8 cellular contexts compared by ENCODE assay signal in the genomic region with DNA sequence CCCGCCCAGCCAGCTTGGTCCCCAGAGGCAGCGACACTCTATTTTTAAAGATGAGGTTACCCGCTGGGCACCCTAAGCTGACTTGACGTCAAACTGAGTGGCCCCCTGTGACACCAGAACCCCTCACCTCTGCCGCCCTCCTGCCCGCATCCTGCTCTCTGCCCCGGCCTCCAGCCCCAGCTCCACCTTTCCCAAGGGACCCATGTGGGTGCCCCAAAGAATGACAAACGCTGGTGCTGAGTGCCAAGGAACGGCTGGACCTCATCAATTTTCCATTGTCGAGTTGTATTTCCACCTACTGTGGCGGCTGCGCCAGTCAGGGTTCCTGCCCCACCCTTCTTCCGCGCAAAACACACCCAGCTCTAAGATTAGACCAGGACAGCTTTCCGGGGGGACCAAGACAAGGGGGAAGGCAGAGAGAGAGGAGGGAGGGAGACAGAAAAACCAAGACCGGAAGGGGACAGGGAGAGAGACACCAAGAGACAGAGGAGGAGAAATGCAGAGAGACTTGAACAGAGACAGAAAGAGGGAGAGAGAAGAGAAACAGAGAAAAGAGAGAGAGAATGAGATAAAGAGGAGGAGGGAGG. TPM values are rescaled to one million over a fixed set of nuclear protein-coding genes. Genes with fewer than 3 reads are reported as not detected.
DNase-seq lines count a peak whose midpoint lies in the region; ATAC-seq and TF ChIP-seq lines count a peak whose summit lies in the region.

No MANE protein-coding gene starts in this region.

- no peaks in the 10 kb centered on the region for H3K36me3 ChIP-seq in SK-N-SH (replicated peaks in 1 of 2; ENCODE audit: control insufficient read depth in 1 of 2, insufficient read depth in 2 of 2, low read length in 1 of 2)
- no peaks in the 10 kb centered on the region for H3K36me3 ChIP-seq in heart right ventricle

- no peaks in the 10 kb centered on the region for H3K9me3 ChIP-seq in SK-N-SH
- no peaks in the 10 kb centered on the region for H3K9me3 ChIP-seq in heart right ventricle

- 73% methylated on average over 16 of the region's 16 CpGs for WGBS in SK-N-SH (ENCODE audit: low lambda C conversion rate)
- WGBS in heart right ventricle, 2 donors: 32% methylated on average over 16 of the region's 16 CpGs

- H3K36me3 Mint-ChIP-seq in activated CD4-positive, alpha-beta T cell treated with anti-CD3 and anti-CD28 coated beads, Interleukin-2, amount 10 ng/mL, durations not matched to agents 24 days and 14 days (ENCODE audit: low read depth): peaks cover 25% of the 10 kb centered on the region
- H3K36me3 Mint-ChIP-seq in stimulated activated memory B cell treated with anti-CD40 and anti-IgM and Interleukin-4, amounts not matched to agents 10 μg/mL and 1 μg/mL and 100 μg/mL, for 72 hours: peaks cover 8% of the 10 kb centered on the region

- peak overlapping the region; percentile 97 for H3K4me3 Mint-ChIP-seq in activated CD4-positive, alpha-beta T cell treated with anti-CD3 and anti-CD28 coated beads, Interleukin-2, amount 10 ng/mL, durations not matched to agents 24 days and 14 days
- H3K4me3 Mint-ChIP-seq in stimulated activated memory B cell treated with anti-CD40 and anti-IgM and Interleukin-4, amounts not matched to agents 10 μg/mL and 1 μg/mL and 100 μg/mL, for 72 hours: peak overlapping the region; percentile 99

- H3K27me3 ChIP-seq in SK-N-SH (ENCODE audit: insufficient read depth) (peaks cover 15% of the 10 kb centered on the region; the same call in 1 of the 2 replicates), heart right ventricle (peaks cover 0 to 20% (median 0%) of the 10 kb centered on the region in 7 donors)

- H3K79me2 ChIP-seq in SK-N-SH (ENCODE audit: insufficient read depth): peaks cover 11% of the 10 kb centered on the region

- H3F3A ChIP-seq in SK-N-SH (replicated peaks; ENCODE audit: insufficient read depth): no peaks in the 10 kb centered on the region

- POLR2A ChIA-PET in SK-N-SH (lab: Yijun Ruan, JAX): no interaction called here

- TF ChIP-seq CTCF in SK-N-SH (IDR thresholded peaks at IDR 0.05): no peak
- TF ChIP-seq CTCF in heart right ventricle (IDR thresholded peaks at IDR 0.05): no peak
- TF ChIP-seq CTCF in omental fat pad (IDR thresholded peaks at IDR 0.05): no peak

- DNase-seq in SK-N-SH (no peak), heart right ventricle (peak; percentile 18 to 33), inferior parietal cortex (ENCODE audit: extremely low spot score) (no peak), omental fat pad (ENCODE audit: low spot score) (no peak)
- DNase-seq in activated CD4-positive, alpha-beta T cell treated with anti-CD3 and anti-CD28 coated beads, Interleukin-2, amount 10 ng/mL, durations not matched to agents 24 days and 14 days: peak; percentile 73

- no peaks in the 10 kb centered on the region for H3K9me2 ChIP-seq in SK-N-SH

- H3K27me3 Mint-ChIP-seq in activated CD4-positive, alpha-beta T cell treated with anti-CD3 and anti-CD28 coated beads, Interleukin-2, amount 10 ng/mL, durations not matched to agents 24 days and 14 days: no peaks in the 10 kb centered on the region
- no peaks in the 10 kb centered on the region for H3K27me3 Mint-ChIP-seq in stimulated activated memory B cell treated with anti-CD40 and anti-IgM and Interleukin-4, amounts not matched to agents 10 μg/mL and 1 μg/mL and 100 μg/mL, for 72 hours

- peak overlapping the region; percentile 65 to 66; a peak in 3 of 4 replicates for H3K4me3 ChIP-seq in SK-N-SH (ENCODE audit: low read depth in 2 of 2, low read length in 1 of 2)
- peak overlapping the region; percentile 63 to 82 (median 68) for H3K4me3 ChIP-seq in heart right ventricle

- 0 out of 2 replicates have a peak overlapping the region, but pooled peaks have one; percentile 46 for H2AFZ ChIP-seq in SK-N-SH (ENCODE audit: low read depth)

- H3K4me2 ChIP-seq in SK-N-SH: peak overlapping the region; percentile 76

- peaks cover 20% of the 10 kb centered on the region for H3K4me1 Mint-ChIP-seq in activated CD4-positive, alpha-beta T cell treated with anti-CD3 and anti-CD28 coated beads, Interleukin-2, amount 10 ng/mL, durations not matched to agents 24 days and 14 days
- peaks cover 17% of the 10 kb centered on the region for H3K4me1 Mint-ChIP-seq in stimulated activated memory B cell treated with anti-CD40 and anti-IgM and Interleukin-4, amounts not matched to agents 10 μg/mL and 1 μg/mL and 100 μg/mL, for 72 hours

- intact Hi-C loops in activated CD4-positive, alpha-beta T cell treated with anti-CD3 and anti-CD28 coated beads, Interleukin-2, amount 10 ng/mL, durations not matched to agents 24 days and 14 days (cut with micrococcal nuclease): loop anchor here (1.0 to 5.0 kb wide), 3 partner anchors 59 to 1004 kb away; no protein-coding TSS in a partner anchor
- intact Hi-C loops in heart right ventricle (cut with DNase I): loop anchor here in 2 of 10 donors (10.0 kb wide), 3 partner anchors 47 to 103 kb away; no protein-coding TSS in a partner anchor

- ATAC-seq in SK-N-SH treated with all-trans-retinoic acid at 6 μM for 48 hours: no peak
- peak in 7 of 8 donors; percentile 42 to 83 (median 76) for ATAC-seq in heart right ventricle
- ATAC-seq in stimulated activated memory B cell treated with anti-CD40 and anti-IgM and Interleukin-4, amounts not matched to agents 10 μg/mL and 1 μg/mL and 100 μg/mL, for 72 hours: peak; percentile 74
- ATAC-seq in HG03565 (IDR thresholded peaks at IDR 0.05; ENCODE audit: unreplicated experiment): no peak
- ATAC-seq in omental fat pad (ENCODE audit: low FRiP score): no peak

- H3K4me1 ChIP-seq in SK-N-SH (ENCODE audit: control insufficient read depth in 1 of 2, insufficient read depth in 2 of 2, low read depth in 1 of 2, low read length in 1 of 2): no peaks in the 10 kb centered on the region; a peak in 1 of 4 replicates
- peaks cover 0 to 9% (median 0%) of the 10 kb centered on the region in 9 donors for H3K4me1 ChIP-seq in heart right ventricle

- CTCF ChIA-PET in SK-N-SH (lab: Yijun Ruan, JAX): interaction anchor here (0.8 to 1.3 kb wide), 2 partner anchors 60 to 100 kb away, joined by 3 read pairs; no protein-coding TSS in a partner anchor

- no peaks in the 10 kb centered on the region for H4K20me1 ChIP-seq in SK-N-SH (ENCODE audit: insufficient read depth)

- TF ChIP-seq EP300 in SK-N-SH (IDR thresholded peaks at IDR 0.05; ENCODE audit: borderline replicate concordance in 1 of 2, low read depth in 1 of 2, low read length in 1 of 2): no peak

- no peaks in the 10 kb centered on the region for H3K9me3 Mint-ChIP-seq in activated CD4-positive, alpha-beta T cell treated with anti-CD3 and anti-CD28 coated beads, Interleukin-2, amount 10 ng/mL, durations not matched to agents 24 days and 14 days
- no peaks in the 10 kb centered on the region for H3K9me3 Mint-ChIP-seq in stimulated activated memory B cell treated with anti-CD40 and anti-IgM and Interleukin-4, amounts not matched to agents 10 μg/mL and 1 μg/mL and 100 μg/mL, for 72 hours

- no peak overlapping the region for H3K9ac ChIP-seq in SK-N-SH

- TF ChIP-seq RAD21 in SK-N-SH (IDR thresholded peaks at IDR 0.05; ENCODE audit: low read length): no peak

- peak overlapping the region; percentile 94 for H3K27ac Mint-ChIP-seq in activated CD4-positive, alpha-beta T cell treated with anti-CD3 and anti-CD28 coated beads, Interleukin-2, amount 10 ng/mL, durations not matched to agents 24 days and 14 days
- H3K27ac Mint-ChIP-seq in stimulated activated memory B cell treated with anti-CD40 and anti-IgM and Interleukin-4, amounts not matched to agents 10 μg/mL and 1 μg/mL and 100 μg/mL, for 72 hours: peak overlapping the region; percentile 92

- H3K27ac ChIP-seq in SK-N-SH (ENCODE audit: low read depth in 2 of 2, low read length in 1 of 2): no peak overlapping the region
- peak overlapping the region; percentile 75 to 90 (median 82) for H3K27ac ChIP-seq in heart right ventricle

TF ChIP-seq in SK-N-SH, 30 proteins besides CTCF, POLR2A, EP300 and RAD21 (continues in another document):
- no peak for TF ChIP-seq NRF1 (IDR thresholded peaks at IDR 0.05; ENCODE audit: low read depth, low read length)
- no peak for TF ChIP-seq YY1 (IDR thresholded peaks at IDR 0.05; ENCODE audit: low read depth)
- TF ChIP-seq FOSL2 (IDR thresholded peaks at IDR 0.05; ENCODE audit: borderline replicate concordance, low read depth): no peak
- TF ChIP-seq POLR2AphosphoS5 (IDR thresholded peaks at IDR 0.05; ENCODE audit: low read depth, low read length): no peak
- TF ChIP-seq ELF1 (IDR thresholded peaks at IDR 0.05): no peak
- TF ChIP-seq MEF2A (IDR thresholded peaks at IDR 0.05; ENCODE audit: borderline replicate concordance, low read depth): no peak
- TF ChIP-seq SMC3 (IDR thresholded peaks at IDR 0.05; ENCODE audit: low read depth, low read length): no peak
- no peak for TF ChIP-seq TEAD4 (IDR thresholded peaks at IDR 0.05; ENCODE audit: borderline replicate concordance, insufficient read depth)

TF ChIP-seq in SK-N-SH treated with all-trans-retinoic acid at 6 μM for 48 hours, 23 proteins besides CTCF, POLR2A, EP300 and RAD21 (continues in another document):
- no peak for TF ChIP-seq SNAI2 (CRISPR knock-in tag; IDR thresholded peaks at IDR 0.05)
- no peak for TF ChIP-seq ZNF565 (CRISPR knock-in tag; conservative IDR thresholded peaks at IDR 0.05; ENCODE audit: low read depth)
- TF ChIP-seq ZFP30 (CRISPR knock-in tag; IDR thresholded peaks at IDR 0.05): no peak
- no peak for TF ChIP-seq ESRRG (CRISPR knock-in tag; IDR thresholded peaks at IDR 0.05)
- no peak for TF ChIP-seq ZNF8 (CRISPR knock-in tag; IDR thresholded peaks at IDR 0.05)
- TF ChIP-seq ISL1 (CRISPR knock-in tag; IDR thresholded peaks at IDR 0.05): no peak
- TF ChIP-seq ZNF70 (CRISPR knock-in tag; IDR thresholded peaks at IDR 0.05): no peak

RNA-seq across cellular contexts. Expression of gene PRKX, which starts 2.0 kb away (rescaled TPM):
- polyA plus RNA-seq in SK-N-SH (2012; rRNA removed) (6.5 and 7.3 TPM in 2 replicates), heart right ventricle (1 to 10 TPM; 1.8 to 2.3 TPM)
- polyA plus RNA-seq in SK-N-SH (2012; cell fraction: cytosol; rRNA removed): 9.3 and 10.3 TPM in 2 replicates
- polyA plus RNA-seq in SK-N-SH (2012; cell fraction: nucleus; rRNA removed): 6.4 and 8.3 TPM in 2 replicates
- total RNA-seq in activated CD4-positive, alpha-beta T cell treated with anti-CD3 and anti-CD28 coated beads, Interleukin-2, amount 10 ng/mL, durations not matched to agents 24 days and 14 days: 61.3 and 62.3 TPM in 2 replicates
- total RNA-seq in heart right ventricle (10 to 100 TPM in 1 of 10 donors, 1 to 10 TPM in 9; 1.7 to 10.1 (median 3.4) TPM), omental fat pad (10 to 100 TPM in 3 of 4 donors, 1 to 10 TPM in 1; 8.9 to 31.4 (median 17.5) TPM)

Comparison
In these comparisons a context has a peak if more than half of its experiments do, and no peak if none do; other contexts are left out.
1. DNase-seq: peak in activated CD4-positive, alpha-beta T cell treated with anti-CD3 and anti-CD28 coated beads, Interleukin-2, amount 10 ng/mL, durations not matched to agents 24 days and 14 days (single experiment) and heart right ventricle (2 of 2); none in SK-N-SH (single experiment), inferior parietal cortex (single experiment) and omental fat pad (single experiment).
2. H3K27ac ChIP-seq: peak in heart right ventricle (10 of 10); none in SK-N-SH (0 of 2).
3. ATAC-seq: peak in heart right ventricle (7 of 8) and stimulated activated memory B cell treated with anti-CD40 and anti-IgM and Interleukin-4, amounts not matched to agents 10 μg/mL and 1 μg/mL and 100 μg/mL, for 72 hours (single experiment); none in SK-N-SH treated with all-trans-retinoic acid at 6 μM for 48 hours (single experiment), HG03565 (single experiment) and omental fat pad (single experiment).